Comparison of ENCODE assay signal across 9 cellular contexts in genomic region chr2:42791606-42792005, GRCh38. TPM values are rescaled to one million over a fixed set of nuclear protein-coding genes. Genes with fewer than 3 reads are reported as not detected.
DNase-seq lines count a peak whose midpoint lies in the region; ATAC-seq and TF ChIP-seq lines count a peak whose summit lies in the region.
"Had no signal": no experiment of that assay in that cellular context is flagged by ENCODE, and none has a peak within 500 bp of the region (broad histone marks: within the 10 kb centered on the region; RNA-seq: fewer than 3 reads in every experiment).

No MANE protein-coding gene starts in this region.

- no peak overlapping the region for H4K5ac ChIP-seq in H9 (ENCODE audit: insufficient read length, low read depth, low read length)

- H2BK15ac ChIP-seq in H9 (ENCODE audit: low read depth, low read length) (no peak overlapping the region), mesenchymal stem cell (ENCODE audit: low read depth, poor library complexity, severe bottlenecking) (no peak overlapping the region)

- no peak overlapping the region for H4K91ac ChIP-seq in H9 (ENCODE audit: insufficient read length, low read depth, low read length)
- no peak overlapping the region for H4K91ac ChIP-seq in mesenchymal stem cell (ENCODE audit: low read length)

- no CpG with 5 or more reads among the region's 4 CpGs for WGBS in H9 (ENCODE audit: extremely low coverage, insufficient read length, low lambda C conversion rate)
- WGBS in mesenchymal stem cell: 98% methylated on average over 3 of the region's 4 CpGs

- no peaks in the 10 kb centered on the region for H4K20me1 ChIP-seq in H9 (ENCODE audit: control insufficient read depth, insufficient read depth, insufficient read length)

- intact Hi-C loops in activated T-helper 2 cell treated with anti-CD3 and anti-CD28 coated beads, Interferon-gamma antibody, Interleukin-2, Interleukin-4, amounts not matched to agents 10 μg/mL and 5 μg/mL and 100 μg/mL, durations not matched to agents 14 hours and 24 hours and 36 hours (cut with micrococcal nuclease): no loop called here
- intact Hi-C loops in mucosa of descending colon (cut with DNase I, micrococcal nuclease): no loop called here

- H3K79me1 ChIP-seq in H9 (ENCODE audit: insufficient read depth, low read depth, low read length, poor library complexity, severe bottlenecking) (no peaks in the 10 kb centered on the region), mesenchymal stem cell (replicated peaks; ENCODE audit: low read length, poor library complexity, severe bottlenecking) (no peaks in the 10 kb centered on the region)

- H3K4me1 Mint-ChIP-seq in H9: peaks cover 35 to 52% of the 10 kb centered on the region in 2 experiments
- peaks cover 34% of the 10 kb centered on the region for H3K4me1 Mint-ChIP-seq in activated T-helper 2 cell treated with anti-CD3 and anti-CD28 coated beads, Interferon-gamma antibody, Interleukin-2, Interleukin-4, amounts not matched to agents 10 μg/mL and 5 μg/mL and 100 μg/mL, durations not matched to agents 14 hours and 24 hours and 36 hours (ENCODE audit: low read depth)

- H2BK5ac ChIP-seq in H9 (ENCODE audit: insufficient read length, low read length) (no peak overlapping the region), mesenchymal stem cell (ENCODE audit: low read depth, low read length, poor library complexity, severe bottlenecking) (no peak overlapping the region)

- H3K56ac ChIP-seq in H9 (ENCODE audit: insufficient read length, low read depth, low read length): no peak overlapping the region

- H3K4me1 ChIP-seq in H9 (ENCODE audit: insufficient read depth, low read length): no peaks in the 10 kb centered on the region
- H3K4me1 ChIP-seq in mesenchymal stem cell (ENCODE audit: control insufficient read depth, insufficient read depth, low read depth, low read length): peaks cover 13% of the 10 kb centered on the region
- H3K4me1 ChIP-seq in stomach smooth muscle (ENCODE audit: control insufficient read depth, insufficient read depth, low read length): peaks cover 15% of the 10 kb centered on the region
- no peaks in the 10 kb centered on the region for H3K4me1 ChIP-seq in mucosa of descending colon (ENCODE audit: low read depth)

- H3K4me2 ChIP-seq in H9 (ENCODE audit: insufficient read depth, insufficient read length, low read length): peak overlapping the region; percentile 51
- no peak overlapping the region for H3K4me2 ChIP-seq in mesenchymal stem cell (ENCODE audit: low read length, poor library complexity, severe bottlenecking)

- ATAC-seq in mucosa of descending colon: no peak

- H3K4me3 Mint-ChIP-seq in H9: peak overlapping the region; percentile 62 to 84
- peak overlapping the region; percentile 80 for H3K4me3 Mint-ChIP-seq in activated T-helper 2 cell treated with anti-CD3 and anti-CD28 coated beads, Interferon-gamma antibody, Interleukin-2, Interleukin-4, amounts not matched to agents 10 μg/mL and 5 μg/mL and 100 μg/mL, durations not matched to agents 14 hours and 24 hours and 36 hours (ENCODE audit: low read depth)

- DNase-seq in H9 (no peak), mesenchymal stem cell (no peak), mucosa of descending colon (no peak), HPDE6-E6E7 (ENCODE audit: extremely low spot score) (no peak), NCI-H526 (lab: John Stamatoyannopoulos, UW) (no peak)
- no peak for DNase-seq in activated T-helper 2 cell treated with anti-CD3 and anti-CD28 coated beads, Interferon-gamma antibody, Interleukin-2, Interleukin-4, amounts not matched to agents 10 μg/mL and 5 μg/mL and 100 μg/mL, durations not matched to agents 14 hours and 24 hours and 36 hours (ENCODE audit: low spot score)
- DNase-seq: caudate nucleus, OCI-M1 had no signal

- H3K9me3 Mint-ChIP-seq in H9: no peaks in the 10 kb centered on the region
- H3K9me3 Mint-ChIP-seq in activated T-helper 2 cell treated with anti-CD3 and anti-CD28 coated beads, Interferon-gamma antibody, Interleukin-2, Interleukin-4, amounts not matched to agents 10 μg/mL and 5 μg/mL and 100 μg/mL, durations not matched to agents 14 hours and 24 hours and 36 hours: no peaks in the 10 kb centered on the region

- TF ChIP-seq CTCF in H9 (conservative IDR thresholded peaks at IDR 0.05): no peak
- TF ChIP-seq CTCF in mucosa of descending colon (IDR thresholded peaks at IDR 0.05): no peak

- H3K79me2 ChIP-seq in H9 (ENCODE audit: insufficient read depth, low read length): no peaks in the 10 kb centered on the region

- H3K27me3 ChIP-seq in H9 (ENCODE audit: insufficient read depth, low read length): peaks cover 7% of the 10 kb centered on the region; the same call in 1 of the 2 replicates
- H3K27me3 ChIP-seq in mesenchymal stem cell (ENCODE audit: control insufficient read depth in 1 of 2, insufficient read depth in 1 of 2, low read length in 2 of 2): peaks cover 26 to 34% of the 10 kb centered on the region in 2 experiments
- no peaks in the 10 kb centered on the region for H3K27me3 ChIP-seq in stomach smooth muscle (ENCODE audit: control insufficient read depth in 1 of 2, insufficient read depth in 2 of 2, low read length in 2 of 2)

- no peak overlapping the region for H2AFZ ChIP-seq in H9 (ENCODE audit: low read length)
- no peak overlapping the region for H2AFZ ChIP-seq in mesenchymal stem cell (ENCODE audit: low read depth, low read length)

- H3K4me3 ChIP-seq in mesenchymal stem cell (ENCODE audit: insufficient read depth in 1 of 2, low read depth in 1 of 2, low read length in 2 of 2): no peak overlapping the region
- H3K4me3 ChIP-seq in stomach smooth muscle (ENCODE audit: low read length in 2 of 2): peak overlapping the region; percentile 72 to 82
- H3K4me3 ChIP-seq in mucosa of descending colon: no peak overlapping the region

- H3K18ac ChIP-seq in H9 (ENCODE audit: insufficient read length, low read depth, low read length) (no peak overlapping the region), mesenchymal stem cell (ENCODE audit: low read depth in 1 of 2, low read length in 2 of 2) (no peak overlapping the region)

- peaks cover 13% of the 10 kb centered on the region for H3K23me2 ChIP-seq in H9 (ENCODE audit: insufficient read length, low read depth, low read length, poor library complexity, severe bottlenecking)

- peaks cover 0 to 2% (median 0%) of the 10 kb centered on the region in 3 experiments; a peak in 5 of 7 replicates for H3K36me3 Mint-ChIP-seq in H9 (ENCODE audit: insufficient read depth in 1 of 3, low read depth in 3 of 3)
- peaks cover 3% of the 10 kb centered on the region for H3K36me3 Mint-ChIP-seq in activated T-helper 2 cell treated with anti-CD3 and anti-CD28 coated beads, Interferon-gamma antibody, Interleukin-2, Interleukin-4, amounts not matched to agents 10 μg/mL and 5 μg/mL and 100 μg/mL, durations not matched to agents 14 hours and 24 hours and 36 hours (ENCODE audit: low read depth)

- H3T11ph ChIP-seq in H9 (ENCODE audit: low read length): no peak overlapping the region

- H2BK12ac ChIP-seq in H9 (ENCODE audit: insufficient read length, low read depth, low read length) (no peak overlapping the region), mesenchymal stem cell (ENCODE audit: low read length in 2 of 2) (peak overlapping the region in 1 of 2 experiments; percentile 38)

- H3K27ac Mint-ChIP-seq in H9: no peak overlapping the region
- peak overlapping the region; percentile 68 for H3K27ac Mint-ChIP-seq in activated T-helper 2 cell treated with anti-CD3 and anti-CD28 coated beads, Interferon-gamma antibody, Interleukin-2, Interleukin-4, amounts not matched to agents 10 μg/mL and 5 μg/mL and 100 μg/mL, durations not matched to agents 14 hours and 24 hours and 36 hours

- H3K23ac ChIP-seq in H9 (ENCODE audit: insufficient read length, low read depth, low read length): no peak overlapping the region
- no peak overlapping the region for H3K23ac ChIP-seq in mesenchymal stem cell (ENCODE audit: low read length in 2 of 2)

- H3K9ac ChIP-seq in H9 (ENCODE audit: extremely low read depth, insufficient read length, low read length) (no peak overlapping the region), mesenchymal stem cell (ENCODE audit: low read length) (peak overlapping the region; percentile 69), stomach smooth muscle (ENCODE audit: low read length in 2 of 2) (peak overlapping the region in 1 of 2 donors; percentile 50)

- no peak overlapping the region for H4K8ac ChIP-seq in H9 (replicated peaks; ENCODE audit: insufficient read length, low read depth, low read length)
- H4K8ac ChIP-seq in mesenchymal stem cell (ENCODE audit: low read length): no peak overlapping the region

- no peak overlapping the region for H3K27ac ChIP-seq in H9 (ENCODE audit: insufficient read length, low read depth, low read length)
- H3K27ac ChIP-seq in mesenchymal stem cell (ENCODE audit: low read length, poor library complexity, severe bottlenecking): no peak overlapping the region
- H3K27ac ChIP-seq in stomach smooth muscle (ENCODE audit: low read length): peak overlapping the region; percentile 74

- no peak overlapping the region for H3K14ac ChIP-seq in H9 (ENCODE audit: insufficient read depth, low read length)
- H3K14ac ChIP-seq in mesenchymal stem cell (ENCODE audit: low read length in 2 of 2): peak overlapping the region in 1 of 2 experiments; percentile 66

- no peak overlapping the region for H2BK20ac ChIP-seq in H9 (ENCODE audit: low read depth, low read length, poor library complexity, severe bottlenecking)

- H3K36me3 ChIP-seq in mesenchymal stem cell (ENCODE audit: control insufficient read depth in 1 of 2, insufficient read depth in 2 of 2, low read depth in 1 of 2, low read length in 2 of 2) (peaks cover 0 to 5% of the 10 kb centered on the region in 2 experiments), stomach smooth muscle (ENCODE audit: control insufficient read depth in 2 of 2, insufficient read depth in 2 of 2, low read length in 2 of 2) (no peaks in the 10 kb centered on the region), mucosa of descending colon (ENCODE audit: low read depth) (no peaks in the 10 kb centered on the region)

- H3K27me3 Mint-ChIP-seq in H9 (ENCODE audit: low read depth): peaks cover 37% of the 10 kb centered on the region
- H3K27me3 Mint-ChIP-seq in activated T-helper 2 cell treated with anti-CD3 and anti-CD28 coated beads, Interferon-gamma antibody, Interleukin-2, Interleukin-4, amounts not matched to agents 10 μg/mL and 5 μg/mL and 100 μg/mL, durations not matched to agents 14 hours and 24 hours and 36 hours (ENCODE audit: low read depth): peaks cover 32% of the 10 kb centered on the region

- H2BK120ac ChIP-seq in H9 (ENCODE audit: low read depth, low read length, poor library complexity, severe bottlenecking): no peak overlapping the region
- no peak overlapping the region for H2BK120ac ChIP-seq in mesenchymal stem cell (ENCODE audit: low read depth, low read length)

- H3K9me3 ChIP-seq in H9 (ENCODE audit: control insufficient read depth, low read depth, low read length): no peaks in the 10 kb centered on the region
- H3K9me3 ChIP-seq in mesenchymal stem cell (ENCODE audit: control insufficient read depth, low read length): no peaks in the 10 kb centered on the region
- no peaks in the 10 kb centered on the region for H3K9me3 ChIP-seq in stomach smooth muscle (ENCODE audit: control insufficient read depth in 2 of 2, low read length in 2 of 2)
- H3K9me3 ChIP-seq in mucosa of descending colon: no peaks in the 10 kb centered on the region

- no peak overlapping the region for H3K4ac ChIP-seq in H9 (ENCODE audit: low read depth, low read length)
- H3K4ac ChIP-seq in mesenchymal stem cell (ENCODE audit: low read depth in 1 of 2, low read length in 2 of 2): peak overlapping the region in 1 of 2 experiments; percentile 9

- H2AK5ac ChIP-seq in H9 (ENCODE audit: insufficient read length, low read length): no peak overlapping the region
- no peak overlapping the region for H2AK5ac ChIP-seq in mesenchymal stem cell (ENCODE audit: low read length, severe bottlenecking)

RNA-seq across cellular contexts. Expression of gene HAAO, which starts 0.8 kb away (rescaled TPM):
- 5.3 and 6.6 TPM in 2 replicates for total RNA-seq in H9 (2021)
- 5.1 and 5.8 TPM in 2 replicates for total RNA-seq in activated T-helper 2 cell treated with anti-CD3 and anti-CD28 coated beads, Interferon-gamma antibody, Interleukin-2, Interleukin-4, amounts not matched to agents 10 μg/mL and 5 μg/mL and 100 μg/mL, durations not matched to agents 14 hours and 24 hours and 36 hours
- polyA plus RNA-seq in mesenchymal stem cell (2013, experiment 1 of 2): 1.9 TPM
- 1.8 TPM for polyA plus RNA-seq in mesenchymal stem cell (2013, experiment 2 of 2)
- 10 to 100 TPM in 1 of 3 donors, 1 to 10 TPM in 2; 5.8 to 38.4 (median 9.8) TPM for total RNA-seq in mucosa of descending colon

RNA-seq across cellular contexts. Expression of gene OXER1, which starts 27.7 kb away (rescaled TPM):
- total RNA-seq in H9 (2021) (1.6 TPM in 2 replicates), mucosa of descending colon (1 to 10 TPM; 1.6 to 8.9 (median 2.4) TPM)
- 1.1 and 1.3 TPM in 2 replicates for total RNA-seq in activated T-helper 2 cell treated with anti-CD3 and anti-CD28 coated beads, Interferon-gamma antibody, Interleukin-2, Interleukin-4, amounts not matched to agents 10 μg/mL and 5 μg/mL and 100 μg/mL, durations not matched to agents 14 hours and 24 hours and 36 hours
- polyA plus RNA-seq in mesenchymal stem cell (2013, experiment 1 of 2): 0.33 TPM
- 0.21 TPM for polyA plus RNA-seq in mesenchymal stem cell (2013, experiment 2 of 2)

Comparison
In these comparisons a context has a peak if more than half of its experiments do, and no peak if none do; other contexts are left out.
1. H3K4me3 ChIP-seq: peak in stomach smooth muscle (2 of 2); none in mesenchymal stem cell (0 of 2) and mucosa of descending colon (single experiment).